8 cellular contexts compared by ENCODE assay signal in the genomic region with DNA sequence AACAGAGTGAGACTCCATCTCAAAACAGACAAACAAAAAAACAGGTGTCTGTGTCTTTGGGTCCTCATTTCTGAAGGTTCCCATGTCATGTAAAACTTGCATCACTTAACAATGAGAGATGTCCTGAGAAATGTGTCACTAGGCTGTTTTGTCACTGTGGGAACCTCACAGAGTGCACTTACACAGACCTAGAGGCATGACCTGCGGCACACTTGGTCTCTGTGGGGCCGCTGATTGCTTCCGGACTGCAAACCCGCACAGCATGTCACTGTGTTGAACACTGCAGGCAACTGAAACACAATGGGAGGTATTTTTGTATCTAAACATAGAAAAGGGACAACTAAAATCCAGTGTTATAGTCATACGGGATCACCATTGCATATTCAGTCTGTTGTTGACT. TPM values are rescaled to one million over a fixed set of nuclear protein-coding genes. Genes with fewer than 3 reads are reported as not detected.
DNase-seq lines count a peak whose midpoint lies in the region; ATAC-seq and TF ChIP-seq lines count a peak whose summit lies in the region.

No MANE protein-coding gene starts in this region.

- H3K36me3 Mint-ChIP-seq in activated naive CD8-positive, alpha-beta T cell: no peaks in the 10 kb centered on the region
- H3K36me3 Mint-ChIP-seq in activated naive CD8-positive, alpha-beta T cell treated with anti-CD3 and anti-CD28 coated beads for 36 hours: no peaks in the 10 kb centered on the region
- H3K36me3 Mint-ChIP-seq in activated CD8-positive, alpha-beta T cell treated with anti-CD3 and anti-CD28 coated beads for 36 hours (ENCODE audit: low read depth): no peaks in the 10 kb centered on the region
- peaks cover 6% of the 10 kb centered on the region for H3K36me3 Mint-ChIP-seq in stimulated activated memory B cell treated with anti-CD40 and anti-IgM and Interleukin-4, amounts not matched to agents 10 μg/mL and 1 μg/mL and 100 μg/mL, for 72 hours

- H3K9me3 Mint-ChIP-seq in activated naive CD8-positive, alpha-beta T cell (ENCODE audit: low read depth): no peaks in the 10 kb centered on the region
- H3K9me3 Mint-ChIP-seq in activated naive CD8-positive, alpha-beta T cell treated with anti-CD3 and anti-CD28 coated beads for 36 hours: no peaks in the 10 kb centered on the region
- no peaks in the 10 kb centered on the region for H3K9me3 Mint-ChIP-seq in activated CD8-positive, alpha-beta T cell treated with anti-CD3 and anti-CD28 coated beads for 36 hours
- no peaks in the 10 kb centered on the region for H3K9me3 Mint-ChIP-seq in stimulated activated memory B cell treated with anti-CD40 and anti-IgM and Interleukin-4, amounts not matched to agents 10 μg/mL and 1 μg/mL and 100 μg/mL, for 72 hours

- H3K27me3 Mint-ChIP-seq in activated naive CD8-positive, alpha-beta T cell: peaks cover 17% of the 10 kb centered on the region
- H3K27me3 Mint-ChIP-seq in activated naive CD8-positive, alpha-beta T cell treated with anti-CD3 and anti-CD28 coated beads for 36 hours: peaks cover 57% of the 10 kb centered on the region
- peaks cover 34% of the 10 kb centered on the region for H3K27me3 Mint-ChIP-seq in activated CD8-positive, alpha-beta T cell treated with anti-CD3 and anti-CD28 coated beads for 36 hours
- H3K27me3 Mint-ChIP-seq in stimulated activated memory B cell treated with anti-CD40 and anti-IgM and Interleukin-4, amounts not matched to agents 10 μg/mL and 1 μg/mL and 100 μg/mL, for 72 hours: peaks cover 40% of the 10 kb centered on the region

- intact Hi-C loops in activated CD8-positive, alpha-beta T cell treated with anti-CD3 and anti-CD28 coated beads for 36 hours (cut with micrococcal nuclease): loop anchor here (5.0 kb wide), 1 partner anchor 295 kb away; no protein-coding TSS in a partner anchor

- no peak overlapping the region for H3K27ac Mint-ChIP-seq in activated naive CD8-positive, alpha-beta T cell
- H3K27ac Mint-ChIP-seq in activated naive CD8-positive, alpha-beta T cell treated with anti-CD3 and anti-CD28 coated beads for 36 hours: no peak overlapping the region
- H3K27ac Mint-ChIP-seq in activated CD8-positive, alpha-beta T cell treated with anti-CD3 and anti-CD28 coated beads for 36 hours: no peak overlapping the region
- no peak overlapping the region for H3K27ac Mint-ChIP-seq in stimulated activated memory B cell treated with anti-CD40 and anti-IgM and Interleukin-4, amounts not matched to agents 10 μg/mL and 1 μg/mL and 100 μg/mL, for 72 hours

- CTCF ChIA-PET in activated CD8-positive, alpha-beta T cell treated with anti-CD3 and anti-CD28 coated beads for 36 hours (lab: Charles Lee): interaction anchor here (1.7 kb wide), 1 partner anchor 296 kb away, joined by 5 read pairs; no protein-coding TSS in a partner anchor

- TF ChIP-seq CTCF in activated CD8-positive, alpha-beta T cell treated with anti-CD3 and anti-CD28 coated beads for 36 hours (IDR thresholded peaks at IDR 0.05): no peak
- no peak for TF ChIP-seq CTCF in omental fat pad (IDR thresholded peaks at IDR 0.05)

- peak; percentile 57 for ATAC-seq in HG03095 (IDR thresholded peaks at IDR 0.05; ENCODE audit: unreplicated experiment)
- ATAC-seq in activated CD8-positive, alpha-beta T cell treated with anti-CD3 and anti-CD28 coated beads for 36 hours: peak; percentile 40
- ATAC-seq in stimulated activated memory B cell treated with anti-CD40 and anti-IgM and Interleukin-4, amounts not matched to agents 10 μg/mL and 1 μg/mL and 100 μg/mL, for 72 hours: peak; percentile 53
- no peak for ATAC-seq in omental fat pad (ENCODE audit: low FRiP score)

- H3K4me1 Mint-ChIP-seq in activated naive CD8-positive, alpha-beta T cell (ENCODE audit: low read depth): peaks cover 29% of the 10 kb centered on the region
- peaks cover 27% of the 10 kb centered on the region for H3K4me1 Mint-ChIP-seq in activated naive CD8-positive, alpha-beta T cell treated with anti-CD3 and anti-CD28 coated beads for 36 hours
- peaks cover 31% of the 10 kb centered on the region for H3K4me1 Mint-ChIP-seq in activated CD8-positive, alpha-beta T cell treated with anti-CD3 and anti-CD28 coated beads for 36 hours (ENCODE audit: low read depth)
- H3K4me1 Mint-ChIP-seq in stimulated activated memory B cell treated with anti-CD40 and anti-IgM and Interleukin-4, amounts not matched to agents 10 μg/mL and 1 μg/mL and 100 μg/mL, for 72 hours: peaks cover 25% of the 10 kb centered on the region

- no peak for DNase-seq in activated naive CD8-positive, alpha-beta T cell treated with anti-CD3 and anti-CD28 coated beads for 36 hours
- DNase-seq in activated CD8-positive, alpha-beta T cell treated with anti-CD3 and anti-CD28 coated beads for 36 hours: peak; percentile 27
- DNase-seq in nucleus accumbens (lab: John Stamatoyannopoulos, UW): no peak
- DNase-seq in stimulated activated naive CD4-positive, alpha-beta T cell treated with Interleukin-2 at 50 U/mL for 16 hours (lab: John Stamatoyannopoulos, UW): no peak
- no peak for DNase-seq in omental fat pad (ENCODE audit: low spot score)

- POLR2A ChIA-PET in activated CD8-positive, alpha-beta T cell treated with anti-CD3 and anti-CD28 coated beads for 36 hours (lab: Charles Lee): no interaction called here

- H3K4me3 Mint-ChIP-seq in activated naive CD8-positive, alpha-beta T cell: peak overlapping the region; percentile 70
- no peak overlapping the region for H3K4me3 Mint-ChIP-seq in activated naive CD8-positive, alpha-beta T cell treated with anti-CD3 and anti-CD28 coated beads for 36 hours
- H3K4me3 Mint-ChIP-seq in activated CD8-positive, alpha-beta T cell treated with anti-CD3 and anti-CD28 coated beads for 36 hours: peak overlapping the region; percentile 80
- peak overlapping the region; percentile 35 for H3K4me3 Mint-ChIP-seq in stimulated activated memory B cell treated with anti-CD40 and anti-IgM and Interleukin-4, amounts not matched to agents 10 μg/mL and 1 μg/mL and 100 μg/mL, for 72 hours

RNA-seq across cellular contexts. Expression of gene TMEM181, which starts 42.3 kb away (rescaled TPM):
- 10 to 100 TPM; 10.1 to 10.5 TPM for total RNA-seq in activated naive CD8-positive, alpha-beta T cell treated with anti-CD3 and anti-CD28 coated beads for 36 hours
- 10 to 100 TPM; 10.0 to 10.1 TPM for total RNA-seq in activated CD8-positive, alpha-beta T cell treated with anti-CD3 and anti-CD28 coated beads for 36 hours
- total RNA-seq in omental fat pad: 10 to 100 TPM; 16.1 to 27.6 (median 20.6) TPM
